1 cellular context compared by ENCODE assay signal in the genomic region with DNA sequence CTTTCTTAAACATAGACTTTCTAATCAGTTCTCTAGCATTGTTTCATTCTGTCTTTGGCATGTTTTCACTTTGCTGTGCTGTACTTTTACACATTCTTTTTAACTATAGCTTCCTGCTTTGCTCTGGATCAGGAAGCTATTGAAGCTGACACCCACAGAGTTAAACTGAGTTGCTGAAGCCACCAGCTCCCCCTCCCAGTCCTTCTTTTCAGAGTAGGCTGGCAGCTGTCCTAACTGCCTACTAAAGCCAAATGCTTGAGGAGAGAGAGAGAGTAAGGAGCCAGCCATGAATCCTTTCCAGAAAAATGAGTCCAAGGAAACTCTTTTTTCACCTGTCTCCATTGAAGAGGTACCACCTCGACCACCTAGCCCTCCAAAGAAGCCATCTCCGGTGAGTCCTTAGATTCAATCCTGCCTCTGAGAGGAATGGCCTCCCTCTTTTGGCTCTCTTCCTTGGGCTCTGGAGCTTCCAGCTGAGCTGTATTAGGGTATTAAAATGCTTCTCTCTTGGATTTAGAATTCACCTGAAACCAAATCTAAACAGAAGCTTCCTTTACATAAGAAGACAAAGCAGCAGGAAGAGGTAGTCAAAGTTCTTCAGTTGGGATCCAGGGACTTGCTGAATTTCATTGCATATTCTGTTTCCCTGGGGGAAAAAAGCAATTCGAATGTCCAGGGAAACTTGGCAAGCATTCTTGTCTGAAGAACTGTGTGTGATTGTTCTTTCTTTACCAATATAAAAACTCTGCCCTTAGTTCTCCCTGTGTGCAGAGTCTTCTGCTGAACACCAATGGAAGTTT.
TF ChIP-seq lines count a peak whose summit lies in the region.

Gene SLC15A2, plus strand, starts transcription at position 211 of the 800 bp plus-strand sequence. Its CDS starts 76 bp downstream, at position 287.

TF ChIP-seq in GM23338, 12 proteins besides CTCF, POLR2A, EP300 and RAD21 (continued from another document):
- TF ChIP-seq ZNF462 (CRISPR knock-in tag; IDR thresholded peaks at IDR 0.05): peak; percentile 70; the same call in 1 of the 2 replicates
- no peak for TF ChIP-seq ETS1 (IDR thresholded peaks at IDR 0.05)
TF ChIP-seq in GM23338: peak in this region for 2.
